Comparison of ENCODE assay signal across 1 cellular context in genomic region chr13:35796627-35797026, GRCh38.
TF ChIP-seq lines count a peak whose summit lies in the region.

No MANE protein-coding gene starts in this region.

TF ChIP-seq in HepG2, 621 proteins besides CTCF, POLR2A, EP300 and RAD21 (continued from another document):
- TF ChIP-seq E2F5 (CRISPR knock-in tag; conservative IDR thresholded peaks at IDR 0.05): no peak
- TF ChIP-seq ZNF552 (CRISPR knock-in tag; IDR thresholded peaks at IDR 0.05; ENCODE audit: borderline replicate concordance): no peak
- TF ChIP-seq XRCC5 (optimal IDR thresholded peaks at IDR 0.05; ENCODE audit: low read length): no peak
- no peak for TF ChIP-seq AGO2 (optimal IDR thresholded peaks at IDR 0.05; ENCODE audit: low read depth, low read length)
